ENCODE assay signal across 8 cellular contexts in the genomic region with DNA sequence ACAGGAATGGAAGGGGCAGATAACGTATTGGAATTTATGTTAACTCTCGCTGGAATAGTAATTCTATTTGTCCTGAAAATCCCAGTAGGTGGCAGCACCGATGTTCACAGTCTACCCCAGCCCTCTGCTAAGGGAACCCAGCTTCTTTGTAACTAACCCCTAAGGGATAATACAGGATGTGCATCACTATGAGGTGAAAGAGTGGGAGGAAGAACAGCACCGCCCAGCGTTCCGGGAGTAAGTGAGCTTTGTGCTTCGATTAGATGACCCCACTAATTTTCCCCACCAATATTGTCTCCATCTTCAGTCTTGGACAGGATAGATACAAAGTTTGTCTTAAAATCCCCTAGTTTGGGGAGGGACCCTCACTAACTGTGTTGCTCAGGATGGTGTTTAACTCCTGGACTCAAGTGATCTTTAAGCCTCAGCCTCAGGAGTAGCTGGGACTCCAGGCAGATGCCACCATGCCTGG. TPM values are rescaled to one million over a fixed set of nuclear protein-coding genes. Genes with fewer than 3 reads are reported as not detected.
DNase-seq lines count a peak whose midpoint lies in the region; ATAC-seq and TF ChIP-seq lines count a peak whose summit lies in the region.

No MANE protein-coding gene starts in this region.

- H3K4me1 ChIP-seq in testis: peaks cover 5% of the 10 kb centered on the region

- no peaks in the 10 kb centered on the region for H3K36me3 ChIP-seq in testis (ENCODE audit: low read depth, missing control alignments)

- no peaks in the 10 kb centered on the region for H3K27me3 ChIP-seq in testis

- H3K27ac ChIP-seq in testis: peak overlapping the region; percentile 71 to 85

- 8 to 22% methylated on average over 7 of the region's 7 CpGs for WGBS in testis, 2 donors

- H3K4me3 ChIP-seq in testis: peak overlapping the region in 1 of 2 donors; percentile 61

- TF ChIP-seq POLR2A in testis (IDR thresholded peaks at IDR 0.05): no peak

- DNase-seq in Daoy (ENCODE audit: low read depth) (peak; percentile 93), KBM-7 (peak; percentile 92), SHP77 (lab: John Stamatoyannopoulos, UW) (peak; percentile 31 to 50), glomerular visceral epithelial cell (ENCODE audit: extremely low spot score) (peak; percentile 87), occipital lobe (lab: John Stamatoyannopoulos, UW) (peak; percentile 50), testis (peak; percentile 80)
- peak; percentile 93 for DNase-seq in activated effector memory CD4-positive, alpha-beta T cell treated with anti-CD3 and anti-CD28 coated beads, Interleukin-2, amount 50 U/mL, for 16 hours

- peak; percentile 72 for ATAC-seq in GM21723 (IDR thresholded peaks at IDR 0.05; ENCODE audit: unreplicated experiment)

- peak; percentile 51 to 78 (median 74) for TF ChIP-seq CTCF in testis (IDR thresholded peaks at IDR 0.05)

- intact Hi-C loops in testis (cut with DNase I; ENCODE audit: low total_unique reads): loop anchor here (10.0 kb wide), 1 partner anchor 62 kb away; no protein-coding TSS in a partner anchor

- H3K9me3 ChIP-seq in testis: no peaks in the 10 kb centered on the region

- in situ Hi-C loops in KBM-7 (cut with MboI; ENCODE audit: low pct_unique_long_range_greater_than_20kb, low sequenced_read_pairs): no loop called here

RNA-seq across cellular contexts. Expression of gene SLC2A3, which starts 2.7 kb away (rescaled TPM):
- total RNA-seq in Daoy (2014; rRNA removed; shearing (Covaris generic)): 7.6 and 9.0 TPM in 2 replicates
- 57.1 TPM for total RNA-seq in occipital lobe
- 10 to 100 TPM; 11.0 to 25.7 TPM for total RNA-seq in testis
- 22.3 TPM for polyA plus RNA-seq in testis (ENCODE audit: insufficient read depth, low read depth, low replicate concordance)

Comparison
In these comparisons a context has a peak if more than half of its experiments do, and no peak if none do; other contexts are left out.
1. DNase-seq: peak in every context shown above with its lines; median percentile 93 in Daoy; 93 in activated effector memory CD4-positive, alpha-beta T cell treated with anti-CD3 and anti-CD28 coated beads, Interleukin-2, amount 50 U/mL, for 16 hours; 92 in KBM-7; 87 in glomerular visceral epithelial cell; 80 in testis; 50 in occipital lobe; 40 in SHP77.